18 cellular contexts compared by ENCODE assay signal in the genomic region with DNA sequence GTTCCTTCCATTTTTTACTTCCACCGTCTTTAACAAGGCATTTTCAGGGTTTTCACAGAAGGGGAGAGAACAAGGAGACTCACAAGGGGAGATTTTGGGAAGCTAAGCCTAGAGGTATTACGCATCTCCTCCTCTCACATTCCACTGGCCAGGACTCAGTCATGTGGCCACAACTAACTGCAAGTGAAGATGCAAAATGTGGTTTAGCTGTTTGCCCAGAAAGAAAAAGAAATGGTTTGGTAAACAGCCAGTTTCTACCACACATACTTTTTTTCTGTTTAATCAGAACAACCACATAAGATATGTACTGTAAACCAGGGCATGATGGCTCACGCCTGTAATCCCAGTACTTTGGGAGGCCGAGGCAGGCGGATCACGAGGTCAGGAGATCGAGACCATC. TPM values are rescaled to one million over a fixed set of nuclear protein-coding genes. Genes with fewer than 3 reads are reported as not detected.
DNase-seq lines count a peak whose midpoint lies in the region; ATAC-seq and TF ChIP-seq lines count a peak whose summit lies in the region.
"Had no signal": no experiment of that assay in that cellular context is flagged by ENCODE, and none has a peak within 500 bp of the region (broad histone marks: within the 10 kb centered on the region; RNA-seq: fewer than 3 reads in every experiment).

No MANE protein-coding gene starts in this region.

- H3K36me3 Mint-ChIP-seq in HFFc6 (ENCODE audit: low read depth) (no peaks in the 10 kb centered on the region), chondrocyte (ENCODE audit: low read depth) (peaks cover 28% of the 10 kb centered on the region)
- H3K36me3 Mint-ChIP-seq: activated CD8-positive, alpha-beta memory T cell treated with anti-CD3 and anti-CD28 coated beads, Interleukin-2, amount 10 ng/mL, durations not matched to agents 7 days and 5 days; CD8-positive, alpha-beta T cell; naive B cell had no signal

- H3K27ac Mint-ChIP-seq in HFFc6 (no peak overlapping the region), chondrocyte (ENCODE audit: unreplicated experiment) (no peak overlapping the region)
- H3K27ac Mint-ChIP-seq: activated CD8-positive, alpha-beta memory T cell treated with anti-CD3 and anti-CD28 coated beads, Interleukin-2, amount 10 ng/mL, durations not matched to agents 7 days and 5 days; CD8-positive, alpha-beta T cell; naive B cell; stimulated activated memory B cell treated with anti-CD40 and anti-IgM and Interleukin-4, amounts not matched to agents 10 μg/mL and 1 μg/mL and 100 μg/mL, for 72 hours had no signal

- H3K4me3 ChIP-seq in AG09309 (ENCODE audit: control insufficient read depth, low read depth, low read length) (no peak overlapping the region), astrocyte of the cerebellum (ENCODE audit: low read depth, low read length) (no peak overlapping the region)
- H3K4me3 ChIP-seq: lung, right lobe of liver had no signal

- H3K9me3 Mint-ChIP-seq in HFFc6 (no peaks in the 10 kb centered on the region), chondrocyte (ENCODE audit: low read depth) (no peaks in the 10 kb centered on the region)
- H3K9me3 Mint-ChIP-seq: CD8-positive, alpha-beta T cell; naive B cell; stimulated activated memory B cell treated with anti-CD40 and anti-IgM and Interleukin-4, amounts not matched to agents 10 μg/mL and 1 μg/mL and 100 μg/mL, for 72 hours had no signal

- H3K4me3 Mint-ChIP-seq in HFFc6 (no peak overlapping the region), chondrocyte (ENCODE audit: unreplicated experiment) (no peak overlapping the region)
- H3K4me3 Mint-ChIP-seq: activated CD8-positive, alpha-beta memory T cell treated with anti-CD3 and anti-CD28 coated beads, Interleukin-2, amount 10 ng/mL, durations not matched to agents 7 days and 5 days; CD8-positive, alpha-beta T cell; naive B cell; stimulated activated memory B cell treated with anti-CD40 and anti-IgM and Interleukin-4, amounts not matched to agents 10 μg/mL and 1 μg/mL and 100 μg/mL, for 72 hours had no signal

- H3K4me1 Mint-ChIP-seq in HFFc6 (ENCODE audit: low read depth) (0 out of 2 replicates have a peak, but pooled peaks cover 5% of the 10 kb centered on the region), chondrocyte (ENCODE audit: low read depth) (peaks cover 3% of the 10 kb centered on the region)
- H3K4me1 Mint-ChIP-seq: activated CD8-positive, alpha-beta memory T cell treated with anti-CD3 and anti-CD28 coated beads, Interleukin-2, amount 10 ng/mL, durations not matched to agents 7 days and 5 days; naive B cell; stimulated activated memory B cell treated with anti-CD40 and anti-IgM and Interleukin-4, amounts not matched to agents 10 μg/mL and 1 μg/mL and 100 μg/mL, for 72 hours had no signal

- in situ Hi-C loops in astrocyte of the cerebellum (cut with HindIII; ENCODE audit: low sequenced_read_pairs) = no loop called here

- H3K27me3 Mint-ChIP-seq in HFFc6 (ENCODE audit: insufficient read depth) = no peaks in the 10 kb centered on the region
- H3K27me3 Mint-ChIP-seq in chondrocyte (ENCODE audit: low read depth) = no peaks in the 10 kb centered on the region
- H3K27me3 Mint-ChIP-seq: stimulated activated memory B cell treated with anti-CD40 and anti-IgM and Interleukin-4, amounts not matched to agents 10 μg/mL and 1 μg/mL and 100 μg/mL, for 72 hours had no signal

- no peak for ATAC-seq in GM18909 (IDR thresholded peaks at IDR 0.05; ENCODE audit: poor library complexity, unreplicated experiment)
- ATAC-seq: activated CD8-positive, alpha-beta memory T cell treated with anti-CD3 and anti-CD28 coated beads, Interleukin-2, amount 10 ng/mL, durations not matched to agents 7 days and 5 days; CD8-positive, alpha-beta T cell; HCT116; right lobe of liver; stimulated activated memory B cell treated with anti-CD40 and anti-IgM and Interleukin-4, amounts not matched to agents 10 μg/mL and 1 μg/mL and 100 μg/mL, for 72 hours had no signal

- peak; percentile 69 for DNase-seq in AG09309 (ENCODE audit: low read depth)
- DNase-seq in HFFc6 = peak; percentile 10
- DNase-seq in astrocyte of the cerebellum (ENCODE audit: low read depth) = peak; percentile 94
- peak; percentile 21 for DNase-seq in glomerular visceral epithelial cell (ENCODE audit: extremely low spot score)
- DNase-seq in mesenteric fat pad (ENCODE audit: low spot score) = no peak
- no peak for DNase-seq in dedifferentiated amniotic fluid mesenchymal stem cell (ENCODE audit: extremely low spot score)
- no peak for DNase-seq in chondrocyte (ENCODE audit: low spot score)
- DNase-seq: ACHN; activated CD8-positive, alpha-beta memory T cell treated with anti-CD3 and anti-CD28 coated beads, Interleukin-2, amount 10 ng/mL, durations not matched to agents 7 days and 5 days; CD8-positive, alpha-beta T cell; DND-41; naive B cell; NCI-H187 treated with DMSO at 0.1 percent for 48 hours; right lobe of liver had no signal

- TF ChIP-seq CTCF in AG09309 (IDR thresholded peaks at IDR 0.05; ENCODE audit: control insufficient read depth, insufficient read depth, low read depth, low read length, missing control alignments) = no peak
- TF ChIP-seq CTCF in HFFc6 (IDR thresholded peaks at IDR 0.05) = no peak
- TF ChIP-seq CTCF in astrocyte of the cerebellum (IDR thresholded peaks at IDR 0.05; ENCODE audit: low read depth, low read length, missing control alignments) = no peak
- no peak for TF ChIP-seq CTCF in chondrocyte (IDR thresholded peaks at IDR 0.05)

RNA-seq across cellular contexts. Expression of gene HELLS, which starts 21.4 kb away (rescaled TPM):
- total RNA-seq in HFFc6 (2021; fragmentation: NEBNext Ultra II Directional; extraction: Animal tissue kit (Norgen Biotek cat#: 25700)) = 10 to 100 TPM; 25.3 to 53.5 (median 50.9) TPM
- 1.9 TPM for total RNA-seq in mesenteric fat pad
- 11.7 to 45.3 TPM (median 16.4 TPM) in 3 replicates for total RNA-seq in chondrocyte

Comparison
In these comparisons a context has a peak if more than half of its experiments do, and no peak if none do; other contexts are left out.
1. DNase-seq: peak in AG09309 (single experiment), HFFc6 (single experiment), astrocyte of the cerebellum (single experiment) and glomerular visceral epithelial cell (single experiment); none in mesenteric fat pad (single experiment), dedifferentiated amniotic fluid mesenchymal stem cell (single experiment) and chondrocyte (single experiment).